In the genomic region with DNA sequence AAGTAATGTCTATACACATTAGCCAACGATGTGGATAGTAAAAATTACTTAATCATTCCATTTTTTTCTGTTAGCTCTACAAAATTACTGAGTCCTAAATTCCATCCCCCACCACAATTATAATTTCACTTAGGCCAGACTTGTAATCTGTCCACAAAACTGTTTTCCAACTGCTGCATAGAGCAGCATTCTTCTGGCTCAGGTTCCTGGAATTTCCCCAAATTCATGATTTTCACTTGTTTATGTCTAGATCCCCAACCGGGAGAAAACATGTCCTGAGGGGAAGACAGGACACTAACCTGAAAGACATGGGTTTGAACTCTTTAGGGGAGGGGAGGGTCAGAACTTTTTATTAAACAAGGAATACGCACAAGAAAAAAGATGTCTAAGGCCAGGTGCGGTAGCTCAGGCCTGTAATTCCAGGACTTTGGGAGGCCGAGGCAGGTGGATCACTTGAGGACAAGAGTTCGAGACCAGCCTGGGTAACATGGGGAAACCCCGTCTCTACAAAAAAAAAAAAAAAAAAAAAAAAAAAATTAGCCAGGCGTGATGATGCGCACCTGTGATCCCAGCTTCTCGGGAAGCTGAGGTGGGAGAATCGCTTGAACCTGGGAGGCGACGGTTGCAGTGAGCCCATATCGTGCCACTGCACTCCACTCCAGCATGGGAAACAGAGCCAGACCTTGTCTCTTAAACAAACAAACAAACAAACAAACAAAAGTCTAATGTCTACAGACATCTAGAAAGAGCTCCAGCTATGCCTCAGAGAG, we compare ENCODE assay signal across 9 cellular contexts. TPM values are rescaled to one million over a fixed set of nuclear protein-coding genes. Genes with fewer than 3 reads are reported as not detected.
DNase-seq lines count a peak whose midpoint lies in the region; ATAC-seq and TF ChIP-seq lines count a peak whose summit lies in the region.
"Had no signal": no experiment of that assay in that cellular context is flagged by ENCODE, and none has a peak within 500 bp of the region (broad histone marks: within the 10 kb centered on the region; RNA-seq: fewer than 3 reads in every experiment).

No MANE protein-coding gene starts in this region.

- peaks cover 19% of the 10 kb centered on the region for H3K36me3 Mint-ChIP-seq in activated CD8-positive, alpha-beta memory T cell treated with anti-CD3 and anti-CD28 coated beads, Interleukin-2, amount 10 ng/mL, durations not matched to agents 7 days and 5 days
- H3K36me3 Mint-ChIP-seq in stimulated activated effector memory CD8-positive, alpha-beta T cell treated with anti-CD3 and anti-CD28 coated beads, Interleukin-12 subunit alpha, Interleukin-12 subunit beta, amount 100 ng/mL, for 72 hours = peaks cover 16% of the 10 kb centered on the region

- peak overlapping the region; percentile 28 for H3K27ac Mint-ChIP-seq in activated CD8-positive, alpha-beta memory T cell treated with anti-CD3 and anti-CD28 coated beads, Interleukin-2, amount 10 ng/mL, durations not matched to agents 7 days and 5 days
- H3K27ac Mint-ChIP-seq in stimulated activated effector memory CD8-positive, alpha-beta T cell treated with anti-CD3 and anti-CD28 coated beads, Interleukin-12 subunit alpha, Interleukin-12 subunit beta, amount 100 ng/mL, for 72 hours = peak overlapping the region; percentile 86

- DNase-seq in activated CD8-positive, alpha-beta memory T cell treated with anti-CD3 and anti-CD28 coated beads, Interleukin-2, amount 10 ng/mL, durations not matched to agents 7 days and 5 days = no peak
- DNase-seq in activated CD8-positive, alpha-beta memory T cell treated with anti-CD3 and anti-CD28 coated beads, Interleukin-2, amount 50 U/mL, for 4 hours = no peak
- DNase-seq in fibroblast of pulmonary artery (ENCODE audit: low read depth) = peak; percentile 20
- no peak for DNase-seq in stimulated activated effector memory CD8-positive, alpha-beta T cell treated with anti-CD3 and anti-CD28 coated beads, Interleukin-12 subunit alpha, Interleukin-12 subunit beta, amount 100 ng/mL, for 72 hours (ENCODE audit: low spot score in 2 of 2)
- DNase-seq in stimulated activated CD4-positive, alpha-beta T cell treated with anti-CD3 and anti-CD28 coated beads, Interleukin-4, amount 100 ng/mL, for 24 hours = no peak
- DNase-seq: aorta had no signal

- no peak overlapping the region for H3K27ac ChIP-seq in SU-DHL-6 (ENCODE audit: low read depth, low read length)

- H3K9me2 ChIP-seq in SU-DHL-6 (replicated peaks; ENCODE audit: insufficient read depth, low read length) = no peaks in the 10 kb centered on the region

- H3K27me3 ChIP-seq in SU-DHL-6 (ENCODE audit: low read length) = no peaks in the 10 kb centered on the region

- peak overlapping the region; percentile 98 for H3K4me3 ChIP-seq in SU-DHL-6 (ENCODE audit: insufficient read depth, low read length, poor library complexity, severe bottlenecking)
- peak overlapping the region; percentile 77 for H3K4me3 ChIP-seq in fibroblast of pulmonary artery (replicated peaks; ENCODE audit: low read depth, low read length)

- H4K20me1 ChIP-seq in SU-DHL-6 (ENCODE audit: low read depth, low read length) = 0 out of 2 replicates have a peak, but pooled peaks cover 7% of the 10 kb centered on the region

- H3K9ac ChIP-seq in SU-DHL-6 (ENCODE audit: low read length) = peak overlapping the region; percentile 92

- no peaks in the 10 kb centered on the region for H3K36me3 ChIP-seq in SU-DHL-6 (ENCODE audit: low read length)

- no peak for TF ChIP-seq CTCF in SU-DHL-6 (IDR thresholded peaks at IDR 0.05; ENCODE audit: insufficient read depth, low read length, poor library complexity, severe bottlenecking)
- no peak for TF ChIP-seq CTCF in fibroblast of pulmonary artery (IDR thresholded peaks at IDR 0.05; ENCODE audit: low read length, missing control alignments)

- H3K79me2 ChIP-seq in SU-DHL-6 (ENCODE audit: insufficient read depth, low read length) = peaks cover 65% of the 10 kb centered on the region

- no peaks in the 10 kb centered on the region for H3K27me3 Mint-ChIP-seq in activated CD8-positive, alpha-beta memory T cell treated with anti-CD3 and anti-CD28 coated beads, Interleukin-2, amount 10 ng/mL, durations not matched to agents 7 days and 5 days

- H2AFZ ChIP-seq in SU-DHL-6 (ENCODE audit: low read depth, low read length, severe bottlenecking) = no peak overlapping the region

- peaks cover 3% of the 10 kb centered on the region for H3K9me3 Mint-ChIP-seq in activated CD8-positive, alpha-beta memory T cell treated with anti-CD3 and anti-CD28 coated beads, Interleukin-2, amount 10 ng/mL, durations not matched to agents 7 days and 5 days (ENCODE audit: low read depth)
- H3K9me3 Mint-ChIP-seq in stimulated activated effector memory CD8-positive, alpha-beta T cell treated with anti-CD3 and anti-CD28 coated beads, Interleukin-12 subunit alpha, Interleukin-12 subunit beta, amount 100 ng/mL, for 72 hours = no peaks in the 10 kb centered on the region

- H3K4me2 ChIP-seq in SU-DHL-6 (ENCODE audit: low read depth, low read length, poor library complexity, severe bottlenecking) = peak overlapping the region; percentile 85

- CTCF ChIA-PET in activated CD8-positive, alpha-beta memory T cell treated with anti-CD3 and anti-CD28 coated beads, Interleukin-2, amount 10 ng/mL, durations not matched to agents 7 days and 5 days (lab: Charles Lee) = interaction anchor here (0.7 to 1.1 kb wide), 3 partner anchors 23 to 48 kb away, joined by 3 to 4 read pairs (median 4); no protein-coding TSS in a partner anchor

- peaks cover 36% of the 10 kb centered on the region for H3K4me1 Mint-ChIP-seq in activated CD8-positive, alpha-beta memory T cell treated with anti-CD3 and anti-CD28 coated beads, Interleukin-2, amount 10 ng/mL, durations not matched to agents 7 days and 5 days
- peaks cover 26% of the 10 kb centered on the region for H3K4me1 Mint-ChIP-seq in stimulated activated effector memory CD8-positive, alpha-beta T cell treated with anti-CD3 and anti-CD28 coated beads, Interleukin-12 subunit alpha, Interleukin-12 subunit beta, amount 100 ng/mL, for 72 hours

- peak overlapping the region; percentile 85 for H3K4me3 Mint-ChIP-seq in activated CD8-positive, alpha-beta memory T cell treated with anti-CD3 and anti-CD28 coated beads, Interleukin-2, amount 10 ng/mL, durations not matched to agents 7 days and 5 days
- peak overlapping the region; percentile 77 for H3K4me3 Mint-ChIP-seq in stimulated activated effector memory CD8-positive, alpha-beta T cell treated with anti-CD3 and anti-CD28 coated beads, Interleukin-12 subunit alpha, Interleukin-12 subunit beta, amount 100 ng/mL, for 72 hours

- ATAC-seq in activated CD8-positive, alpha-beta memory T cell treated with anti-CD3 and anti-CD28 coated beads, Interleukin-2, amount 10 ng/mL, durations not matched to agents 7 days and 5 days = no peak
- ATAC-seq in stimulated activated effector memory CD8-positive, alpha-beta T cell treated with anti-CD3 and anti-CD28 coated beads, Interleukin-12 subunit alpha, Interleukin-12 subunit beta, amount 100 ng/mL, for 72 hours = no peak
- no peak for ATAC-seq in HG03378 (IDR thresholded peaks at IDR 0.05; ENCODE audit: unreplicated experiment)
- ATAC-seq in GM21367 (IDR thresholded peaks at IDR 0.05; ENCODE audit: unreplicated experiment) = no peak

- H3K9me3 ChIP-seq in SU-DHL-6 (ENCODE audit: insufficient read depth, low read length) = no peaks in the 10 kb centered on the region

- H3F3A ChIP-seq in SU-DHL-6 (ENCODE audit: insufficient read depth) = no peaks in the 10 kb centered on the region

RNA-seq across cellular contexts. Expression of a gene that starts 1.5 kb away (rescaled TPM):
- 100 to 1,000 TPM; 119 to 142 TPM for total RNA-seq in activated CD8-positive, alpha-beta memory T cell treated with anti-CD3 and anti-CD28 coated beads, Interleukin-2, amount 10 ng/mL, durations not matched to agents 7 days and 5 days

RNA-seq across cellular contexts. Expression of a gene that starts 26.8 kb away (rescaled TPM):
- total RNA-seq in activated CD8-positive, alpha-beta memory T cell treated with anti-CD3 and anti-CD28 coated beads, Interleukin-2, amount 10 ng/mL, durations not matched to agents 7 days and 5 days = 1 to 10 TPM; 2.4 to 3.2 TPM
- total RNA-seq: aorta had no signal
